Comparison of ENCODE assay signal across 10 cellular contexts in genomic region chr1:27599605-27600499, GRCh38. TPM values are rescaled to one million over a fixed set of nuclear protein-coding genes. Genes with fewer than 3 reads are reported as not detected.
DNase-seq lines count a peak whose midpoint lies in the region; ATAC-seq and TF ChIP-seq lines count a peak whose summit lies in the region.
"Had no signal": no experiment of that assay in that cellular context is flagged by ENCODE, and none has a peak within 500 bp of the region (broad histone marks: within the 10 kb centered on the region; RNA-seq: fewer than 3 reads in every experiment).

No MANE protein-coding gene starts in this region.

- H3T11ph ChIP-seq in H9 (ENCODE audit: low read length) = no peak overlapping the region

- H2BK120ac ChIP-seq in H9 (ENCODE audit: low read depth, low read length, poor library complexity, severe bottlenecking) = no peak overlapping the region

- no peak overlapping the region for H4K8ac ChIP-seq in H9 (replicated peaks; ENCODE audit: insufficient read length, low read depth, low read length)

- H3K4ac ChIP-seq in H9 (ENCODE audit: low read depth, low read length) = no peak overlapping the region

- no peak overlapping the region for H3K56ac ChIP-seq in H9 (ENCODE audit: insufficient read length, low read depth, low read length)

- WGBS in H9 (ENCODE audit: extremely low coverage, insufficient read length, low lambda C conversion rate) = no CpG with 5 or more reads among the region's 9 CpGs

- no peak overlapping the region for H2AFZ ChIP-seq in H9 (ENCODE audit: low read length)

- H3K23me2 ChIP-seq in H9 (ENCODE audit: insufficient read length, low read depth, low read length, poor library complexity, severe bottlenecking) = peaks cover 6% of the 10 kb centered on the region

- no TSS peak for BruUV-seq in MCF 10A (replicated peaks; lab: Mats Ljungman, UMichigan)

- H3K9me3 ChIP-seq in AG04450 (ENCODE audit: control insufficient read depth, insufficient read depth, low read length) = no peaks in the 10 kb centered on the region; the same call in 1 of the 2 replicates
- no peaks in the 10 kb centered on the region for H3K9me3 ChIP-seq in H9 (ENCODE audit: control insufficient read depth, low read depth, low read length)

- no peak for TF ChIP-seq CTCF in AG04450 (IDR thresholded peaks at IDR 0.05; ENCODE audit: low read depth, low read length)
- TF ChIP-seq CTCF in H9 (conservative IDR thresholded peaks at IDR 0.05) = peak; percentile 41; the same call in 2 of the 3 replicates
- no peak for TF ChIP-seq CTCF in MCF 10A (IDR thresholded peaks at IDR 0.05; ENCODE audit: unreplicated experiment)

- peaks cover 36 to 45% of the 10 kb centered on the region in 2 experiments for H3K4me1 Mint-ChIP-seq in H9
- H3K4me1 Mint-ChIP-seq in MCF 10A (ENCODE audit: insufficient read depth, unreplicated experiment) = peaks cover 30% of the 10 kb centered on the region
- peaks cover 24 to 44% of the 10 kb centered on the region in 2 donors for H3K4me1 Mint-ChIP-seq in natural killer cell treated with Interleukin-12 subunit alpha and Interleukin-12 subunit beta and Interleukin-15 and Interleukin-18, amount 100 ng/mL, for 72 hours (ENCODE audit: low read depth in 2 of 2)

- no peak overlapping the region for H2BK15ac ChIP-seq in H9 (ENCODE audit: low read depth, low read length)

- intact Hi-C loops in MCF 10A (cut with micrococcal nuclease) = no loop called here

- H2BK5ac ChIP-seq in H9 (ENCODE audit: insufficient read length, low read length) = no peak overlapping the region

- H3K27ac ChIP-seq in AG04450 (ENCODE audit: low read depth, low read length) = no peak overlapping the region
- H3K27ac ChIP-seq in H9 (ENCODE audit: insufficient read length, low read depth, low read length) = no peak overlapping the region

- H3K27me3 ChIP-seq in AG04450 (ENCODE audit: control insufficient read depth, insufficient read depth, low read length) (no peaks in the 10 kb centered on the region), H9 (ENCODE audit: insufficient read depth, low read length) (no peaks in the 10 kb centered on the region)

- H3K4me3 Mint-ChIP-seq in H9 (peak overlapping the region in 1 of 2 experiments; percentile 6; a peak in 3 of 5 replicates), MCF 10A (ENCODE audit: unreplicated experiment) (peak overlapping the region; percentile 90)
- peak overlapping the region; percentile 33 for H3K4me3 Mint-ChIP-seq in natural killer cell treated with Interleukin-12 subunit alpha and Interleukin-12 subunit beta and Interleukin-15 and Interleukin-18, amount 100 ng/mL, for 72 hours

- H3K79me1 ChIP-seq in H9 (ENCODE audit: insufficient read depth, low read depth, low read length, poor library complexity, severe bottlenecking) = peaks cover 2% of the 10 kb centered on the region

- no peak overlapping the region for H2BK20ac ChIP-seq in H9 (ENCODE audit: low read depth, low read length, poor library complexity, severe bottlenecking)

- H3K23ac ChIP-seq in H9 (ENCODE audit: insufficient read length, low read depth, low read length) = no peak overlapping the region

- H3K27ac Mint-ChIP-seq in H9 (peak overlapping the region in 2 of 3 experiments; percentile 50 to 92; a peak in 3 of 7 replicates), MCF 10A (ENCODE audit: low read depth, unreplicated experiment) (peak overlapping the region; percentile 88)
- H3K27ac Mint-ChIP-seq in natural killer cell treated with Interleukin-12 subunit alpha and Interleukin-12 subunit beta and Interleukin-15 and Interleukin-18, amount 100 ng/mL, for 72 hours = peak overlapping the region; percentile 66

- no peak overlapping the region for H3K4me2 ChIP-seq in H9 (ENCODE audit: insufficient read depth, insufficient read length, low read length)

- H3K9me3 Mint-ChIP-seq in H9 (no peaks in the 10 kb centered on the region), MCF 10A (ENCODE audit: unreplicated experiment) (no peaks in the 10 kb centered on the region)
- no peaks in the 10 kb centered on the region for H3K9me3 Mint-ChIP-seq in natural killer cell treated with Interleukin-12 subunit alpha and Interleukin-12 subunit beta and Interleukin-15 and Interleukin-18, amount 100 ng/mL, for 72 hours
- H3K9me3 Mint-ChIP-seq: activated naive CD4-positive, alpha-beta T cell treated with anti-CD3 and anti-CD28 coated beads, Interleukin-2, amount 50 U/mL, for 24 hours had no signal

- POLR2A ChIA-PET in AG04450 (lab: Yijun Ruan, JAX) (interaction anchor here (0.9 to 1.1 kb wide), 3 partner anchors 24 to 67 kb away, joined by 3 to 4 read pairs (median 3); no protein-coding TSS in a partner anchor), MCF 10A (lab: Yijun Ruan, JAX) (interaction anchor here (0.5 to 4.6 kb wide), 6 partner anchors 19 to 59 kb away, joined by 3 to 37 read pairs (median 4); no protein-coding TSS in a partner anchor)

- H2AK5ac ChIP-seq in H9 (ENCODE audit: insufficient read length, low read length) = no peak overlapping the region

- peak overlapping the region; percentile 34 for H3K4me3 ChIP-seq in AG04450 (ENCODE audit: low read depth, low read length)

- no peak overlapping the region for H4K5ac ChIP-seq in H9 (ENCODE audit: insufficient read length, low read depth, low read length)

- CTCF ChIA-PET in AG04450 (lab: Charles Lee) (interaction anchor here (0.6 to 10.7 kb wide), 6 partner anchors 24 to 1740 kb away, joined by 3 to 180 read pairs (median 4); no protein-coding TSS in a partner anchor), MCF 10A (lab: Yijun Ruan, JAX) (interaction anchor here (0.6 to 4.7 kb wide), 9 partner anchors 9 to 644 kb away, joined by 3 to 51 read pairs (median 4); no protein-coding TSS in a partner anchor)

- H3K9ac ChIP-seq in H9 (ENCODE audit: extremely low read depth, insufficient read length, low read length) = no peak overlapping the region

- H2BK12ac ChIP-seq in H9 (ENCODE audit: insufficient read length, low read depth, low read length) = no peak overlapping the region

- H4K20me1 ChIP-seq in H9 (ENCODE audit: control insufficient read depth, insufficient read depth, insufficient read length) = peaks cover 4% of the 10 kb centered on the region

- H3K27me3 Mint-ChIP-seq in H9 (ENCODE audit: low read depth) (no peaks in the 10 kb centered on the region), MCF 10A (ENCODE audit: insufficient read depth, unreplicated experiment) (no peaks in the 10 kb centered on the region)
- no peaks in the 10 kb centered on the region for H3K27me3 Mint-ChIP-seq in natural killer cell treated with Interleukin-12 subunit alpha and Interleukin-12 subunit beta and Interleukin-15 and Interleukin-18, amount 100 ng/mL, for 72 hours
- H3K27me3 Mint-ChIP-seq: activated naive CD4-positive, alpha-beta T cell treated with anti-CD3 and anti-CD28 coated beads, Interleukin-2, amount 50 U/mL, for 24 hours had no signal

- H3K79me2 ChIP-seq in H9 (ENCODE audit: insufficient read depth, low read length) = peaks cover 20% of the 10 kb centered on the region; the same call in 1 of the 2 replicates

- DNase-seq in AG04450 (ENCODE audit: low read depth, low spot score) (no peak), H9 (peak; percentile 66), MCF 10A (ENCODE audit: unreplicated experiment) (no peak), anterior cingulate cortex (lab: John Stamatoyannopoulos, UW) (no peak), ureter (ENCODE audit: low spot score) (no peak)
- DNase-seq in natural killer cell treated with Interleukin-12 subunit alpha and Interleukin-12 subunit beta and Interleukin-15 and Interleukin-18, amount 100 ng/mL, for 72 hours (ENCODE audit: low spot score) = no peak
- DNase-seq in activated CD4-positive, CD25-positive, alpha-beta regulatory T cell (lab: John Stamatoyannopoulos, UW) = no peak

- H3K14ac ChIP-seq in H9 (ENCODE audit: insufficient read depth, low read length) = no peak overlapping the region

- H3K36me3 Mint-ChIP-seq in H9 (ENCODE audit: insufficient read depth in 1 of 3, low read depth in 3 of 3) (peaks cover 0 to 1% (median 0%) of the 10 kb centered on the region in 3 experiments; a peak in 1 of 7 replicates), MCF 10A (ENCODE audit: insufficient read depth, unreplicated experiment) (no peaks in the 10 kb centered on the region)
- no peaks in the 10 kb centered on the region for H3K36me3 Mint-ChIP-seq in natural killer cell treated with Interleukin-12 subunit alpha and Interleukin-12 subunit beta and Interleukin-15 and Interleukin-18, amount 100 ng/mL, for 72 hours
- H3K36me3 Mint-ChIP-seq: activated naive CD4-positive, alpha-beta T cell treated with anti-CD3 and anti-CD28 coated beads, Interleukin-2, amount 50 U/mL, for 24 hours had no signal

- H3K4me1 ChIP-seq in H9 (ENCODE audit: insufficient read depth, low read length) = peaks cover 18% of the 10 kb centered on the region

- no peak overlapping the region for H4K91ac ChIP-seq in H9 (ENCODE audit: insufficient read length, low read depth, low read length)

- ATAC-seq in natural killer cell treated with Interleukin-12 subunit alpha and Interleukin-12 subunit beta and Interleukin-15 and Interleukin-18, amount 100 ng/mL, for 72 hours = no peak
- ATAC-seq in HG02973 (IDR thresholded peaks at IDR 0.05; ENCODE audit: unreplicated experiment) = no peak
- ATAC-seq: Panc1 had no signal

- H3K18ac ChIP-seq in H9 (ENCODE audit: insufficient read length, low read depth, low read length) = no peak overlapping the region

RNA-seq across cellular contexts. Expression of gene AHDC1, which starts 4.1 kb away (rescaled TPM):
- polyA plus RNA-seq in AG04450 (2011; rRNA removed) = 2.8 and 3.0 TPM in 2 replicates
- polyA minus RNA-seq in AG04450 (2011; rRNA and poly(A)+ RNA removed) = 3.7 and 5.3 TPM in 2 replicates
- total RNA-seq in H9 (2021) (23.7 and 29.4 TPM in 2 replicates), MCF 10A (2022) (18.4 and 25.2 TPM in 2 replicates), ureter (27.3 TPM)
- total RNA-seq in natural killer cell treated with Interleukin-12 subunit alpha and Interleukin-12 subunit beta and Interleukin-15 and Interleukin-18, amount 100 ng/mL, for 72 hours = 10 to 100 TPM; 38.8 to 42.9 TPM

RNA-seq across cellular contexts. Expression of gene FGR, which starts 35.1 kb away (rescaled TPM):
- not detected in 2 replicates for polyA plus RNA-seq in AG04450 (2011; rRNA removed)
- not detected in 2 replicates for polyA minus RNA-seq in AG04450 (2011; rRNA and poly(A)+ RNA removed)
- total RNA-seq in H9 (2021) (0.15 TPM in 1 of 2 replicates, not detected in the other), MCF 10A (2022) (not detected in 2 replicates), ureter (17.2 TPM)
- 10 to 100 TPM; 14.2 to 60.0 TPM for total RNA-seq in natural killer cell treated with Interleukin-12 subunit alpha and Interleukin-12 subunit beta and Interleukin-15 and Interleukin-18, amount 100 ng/mL, for 72 hours

Comparison
In these comparisons a context has a peak if more than half of its experiments do, and no peak if none do; other contexts are left out.
1. RNA of gene FGR, which starts 35.1 kb away (total RNA-seq): 14.2 to 60.0 TPM in natural killer cell treated with Interleukin-12 subunit alpha and Interleukin-12 subunit beta and Interleukin-15 and Interleukin-18, amount 100 ng/mL, for 72 hours and 17.2 TPM in ureter (single experiment); 0.15 TPM in H9 and not detected in MCF 10A; every median in the first group is over 10 times any median in the second.
2. Peak in every context shown above with its lines, with median percentiles within 50 percentile points of each other: H3K27ac Mint-ChIP-seq.